In genomic region chr1:210339500-210339899, GRCh38 we compare ENCODE assay signal across 1 cellular context.
TF ChIP-seq lines count a peak whose summit lies in the region.

No MANE protein-coding gene starts in this region.

TF ChIP-seq in HEK293, 187 proteins besides CTCF, POLR2A, EP300 and RAD21 (continued from another document):
- TF ChIP-seq ZNF518A (tag by site-specific recombination; conservative IDR thresholded peaks at IDR 0.05; ENCODE audit: low read depth) (no peak), MYNN (tag by site-specific recombination; IDR thresholded peaks at IDR 0.05; ENCODE audit: borderline replicate concordance) (no peak), ZNF830 (tag by site-specific recombination; IDR thresholded peaks at IDR 0.05; ENCODE audit: low read depth) (no peak), TCF7L2 (IDR thresholded peaks at IDR 0.05; ENCODE audit: borderline replicate concordance, low read depth, low read length) (no peak), ZNF248 (tag by site-specific recombination; IDR thresholded peaks at IDR 0.05) (no peak), KLF1 (tag by site-specific recombination; IDR thresholded peaks at IDR 0.05) (no peak), ZEB2 (tag by site-specific recombination; IDR thresholded peaks at IDR 0.05) (no peak; the same call in 1 of the 2 replicates), ZNF280D (tag by site-specific recombination; IDR thresholded peaks at IDR 0.05) (no peak), ZNF785 (tag by site-specific recombination; IDR thresholded peaks at IDR 0.05) (no peak), ZNF777 (tag by site-specific recombination; IDR thresholded peaks at IDR 0.05; ENCODE audit: borderline replicate concordance) (no peak), ZNF692 (tag by site-specific recombination; IDR thresholded peaks at IDR 0.05) (peak; percentile 33; the same call in 1 of the 2 replicates), ZNF792 (tag by site-specific recombination; IDR thresholded peaks at IDR 0.05) (no peak), ZNF530 (tag by site-specific recombination; IDR thresholded peaks at IDR 0.05; ENCODE audit: low read depth) (no peak), ZNF596 (tag by site-specific recombination; IDR thresholded peaks at IDR 0.05) (no peak), ZNF23 (tag by site-specific recombination; IDR thresholded peaks at IDR 0.05; ENCODE audit: borderline replicate concordance) (no peak), GLIS1 (tag by site-specific recombination; IDR thresholded peaks at IDR 0.05) (peak; percentile 46; the same call in 1 of the 2 replicates), PRDM2 (tag by site-specific recombination; IDR thresholded peaks at IDR 0.05; ENCODE audit: borderline replicate concordance) (no peak), ATF2 (tag by site-specific recombination; IDR thresholded peaks at IDR 0.05; ENCODE audit: low read depth) (peak; percentile 87), ZNF140 (tag by site-specific recombination; IDR thresholded peaks at IDR 0.05) (no peak), PRDM4 (tag by site-specific recombination; IDR thresholded peaks at IDR 0.05) (no peak), ZFHX2 (tag by site-specific recombination; conservative IDR thresholded peaks at IDR 0.05) (no peak), SCRT2 (tag by site-specific recombination; IDR thresholded peaks at IDR 0.05) (no peak), ZNF302 (tag by site-specific recombination; IDR thresholded peaks at IDR 0.05; ENCODE audit: low read depth) (no peak), ZBTB21 (tag by site-specific recombination; IDR thresholded peaks at IDR 0.05) (peak; percentile 96), ZNF501 (tag by site-specific recombination; IDR thresholded peaks at IDR 0.05) (no peak), ZNF600 (tag by site-specific recombination; IDR thresholded peaks at IDR 0.05) (peak; percentile 54; the same call in 1 of the 2 replicates), ZNF514 (tag by site-specific recombination; IDR thresholded peaks at IDR 0.05) (no peak), ZNF670 (tag by site-specific recombination; IDR thresholded peaks at IDR 0.05; ENCODE audit: low read depth) (no peak), ZNF202 (tag by site-specific recombination; IDR thresholded peaks at IDR 0.05; ENCODE audit: borderline replicate concordance) (no peak), SCRT1 (tag by site-specific recombination; IDR thresholded peaks at IDR 0.05; ENCODE audit: borderline replicate concordance) (no peak), ZNF26 (tag by site-specific recombination; IDR thresholded peaks at IDR 0.05) (no peak), ZNF426 (tag by site-specific recombination; IDR thresholded peaks at IDR 0.05) (no peak), HOXA7 (CRISPR knock-in tag; IDR thresholded peaks at IDR 0.05; ENCODE audit: borderline replicate concordance) (no peak), ZNF324 (tag by site-specific recombination; IDR thresholded peaks at IDR 0.05) (no peak), ZNF510 (tag by site-specific recombination; IDR thresholded peaks at IDR 0.05; ENCODE audit: insufficient replicate concordance) (no peak)
TF ChIP-seq in HEK293: peak in this region for 15.
